Comparison of ENCODE assay signal across 12 cellular contexts in the genomic region with DNA sequence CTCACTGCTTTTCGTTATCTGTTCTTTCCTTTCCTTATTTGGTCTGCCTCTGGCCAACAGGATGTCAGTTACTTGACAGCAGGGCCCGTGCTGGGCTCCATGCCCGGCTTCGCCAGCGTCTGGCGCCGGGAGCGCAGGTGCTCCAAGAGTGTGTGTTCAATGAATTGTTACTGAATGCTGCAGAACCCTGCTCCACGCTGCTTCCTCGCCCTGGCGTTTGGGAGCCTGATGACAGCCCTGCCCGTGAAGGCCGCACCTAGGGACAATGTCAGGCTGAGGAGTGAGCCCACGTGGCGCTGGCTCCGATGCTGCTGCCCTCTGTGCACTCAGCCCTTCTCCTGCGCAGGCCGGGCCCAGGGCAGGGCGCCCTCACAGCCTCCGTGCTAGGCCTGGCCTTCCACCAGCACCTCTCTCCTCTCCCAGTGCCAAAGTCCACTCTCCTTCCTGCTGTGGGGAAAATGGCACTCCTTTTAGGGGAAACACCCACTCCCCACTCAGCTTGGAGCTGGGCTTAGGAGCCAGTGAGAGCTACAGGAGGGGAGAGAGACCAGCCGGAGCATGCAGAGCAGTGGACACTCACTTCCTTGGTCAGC. TPM values are rescaled to one million over a fixed set of nuclear protein-coding genes. Genes with fewer than 3 reads are reported as not detected.
DNase-seq lines count a peak whose midpoint lies in the region; FAIRE-seq and TF ChIP-seq lines count a peak whose summit lies in the region.
"Had no signal": no experiment of that assay in that cellular context is flagged by ENCODE, and none has a peak within 500 bp of the region (broad histone marks: within the 10 kb centered on the region; RNA-seq: fewer than 3 reads in every experiment).

No MANE protein-coding gene starts in this region.

- peak overlapping the region; percentile 47 for H3K27ac ChIP-seq in duodenal mucosa (ENCODE audit: low read depth, low read length)
- H3K27ac ChIP-seq: gastrocnemius medialis had no signal

- no peaks in the 10 kb centered on the region for H3K9me3 ChIP-seq in duodenal mucosa (ENCODE audit: control insufficient read depth in 1 of 2, low read length in 2 of 2)
- no peaks in the 10 kb centered on the region for H3K9me3 ChIP-seq in mucosa of stomach (ENCODE audit: control insufficient read depth, low read length)
- H3K9me3 ChIP-seq: gastrocnemius medialis had no signal

- H3K4me1 Mint-ChIP-seq in activated naive CD4-positive, alpha-beta T cell treated with anti-CD3 and anti-CD28 coated beads for 36 hours (ENCODE audit: low read depth): no peaks in the 10 kb centered on the region
- no peaks in the 10 kb centered on the region for H3K4me1 Mint-ChIP-seq in glutamatergic neuron (ENCODE audit: low read depth, unreplicated experiment)
- H3K4me1 Mint-ChIP-seq: CD8-positive, alpha-beta memory T cell had no signal

- H3K27me3 Mint-ChIP-seq in activated naive CD4-positive, alpha-beta T cell treated with anti-CD3 and anti-CD28 coated beads for 36 hours (ENCODE audit: low read depth): no peaks in the 10 kb centered on the region
- H3K27me3 Mint-ChIP-seq in glutamatergic neuron (ENCODE audit: unreplicated experiment): peaks cover 6% of the 10 kb centered on the region

- intact Hi-C loops in activated naive CD4-positive, alpha-beta T cell treated with anti-CD3 and anti-CD28 coated beads for 36 hours (cut with micrococcal nuclease): no loop called here

- no peak for FAIRE-seq in HTR-8/SVneo (lab: Jason Lieb, UNC)

- H3K4me3 Mint-ChIP-seq in activated naive CD4-positive, alpha-beta T cell treated with anti-CD3 and anti-CD28 coated beads for 36 hours: no peak overlapping the region
- H3K4me3 Mint-ChIP-seq in glutamatergic neuron (ENCODE audit: unreplicated experiment): no peak overlapping the region
- H3K4me3 Mint-ChIP-seq: CD8-positive, alpha-beta memory T cell had no signal

- DNase-seq in DMS 273 treated with DMSO at 0.1 percent for 48 hours (lab: John Stamatoyannopoulos, UW) (peak; percentile 69), NCI-H2196 (lab: John Stamatoyannopoulos, UW; ENCODE audit: unreplicated experiment) (peak; percentile 92), RPMI8226 (no peak), HTR-8/SVneo (ENCODE audit: insufficient read length, low spot score) (no peak), glutamatergic neuron (no peak)
- DNase-seq in activated naive CD4-positive, alpha-beta T cell treated with anti-CD3 and anti-CD28 coated beads for 36 hours: no peak
- DNase-seq: activated naive CD4-positive, alpha-beta T cell; CD8-positive, alpha-beta memory T cell; gastrocnemius medialis; trophoblast cell had no signal

- no peak overlapping the region for H3K27ac Mint-ChIP-seq in activated naive CD4-positive, alpha-beta T cell treated with anti-CD3 and anti-CD28 coated beads for 36 hours
- no peak overlapping the region for H3K27ac Mint-ChIP-seq in glutamatergic neuron (ENCODE audit: unreplicated experiment)

- H3K4me1 ChIP-seq in duodenal mucosa (ENCODE audit: control insufficient read depth in 1 of 2, insufficient read depth in 2 of 2, low read length in 2 of 2) (peaks cover 40 to 44% of the 10 kb centered on the region in 2 donors), mucosa of stomach (ENCODE audit: control insufficient read depth, insufficient read depth, low read length) (peaks cover 49% of the 10 kb centered on the region)
- H3K4me1 ChIP-seq: gastrocnemius medialis had no signal

- H3K27me3 ChIP-seq in duodenal mucosa (ENCODE audit: control insufficient read depth in 1 of 2, insufficient read depth in 2 of 2, low read length in 2 of 2) (no peaks in the 10 kb centered on the region), mucosa of stomach (ENCODE audit: control insufficient read depth, insufficient read depth, low read length) (no peaks in the 10 kb centered on the region)

- H3K9ac ChIP-seq in duodenal mucosa (ENCODE audit: low read depth in 1 of 2, low read length in 2 of 2): peak overlapping the region; percentile 27 to 65
- H3K9ac ChIP-seq in mucosa of stomach (ENCODE audit: low read length): peak overlapping the region; percentile 65

- H3K36me3 ChIP-seq in duodenal mucosa (ENCODE audit: control insufficient read depth in 1 of 2, insufficient read depth in 2 of 2, low read length in 2 of 2): no peaks in the 10 kb centered on the region
- H3K36me3 ChIP-seq in mucosa of stomach (ENCODE audit: control insufficient read depth, insufficient read depth, low read length): no peaks in the 10 kb centered on the region
- H3K36me3 ChIP-seq: gastrocnemius medialis had no signal

- CTCF ChIA-PET in activated naive CD4-positive, alpha-beta T cell treated with anti-CD3 and anti-CD28 coated beads for 36 hours (lab: Charles Lee): interaction anchor here (0.6 kb wide), 1 partner anchor 168 kb away, joined by 3 read pairs; no protein-coding TSS in a partner anchor

- TF ChIP-seq CTCF in glutamatergic neuron (IDR thresholded peaks at IDR 0.05; ENCODE audit: partially characterized antibody, unreplicated experiment): no peak

- no peaks in the 10 kb centered on the region for H3K9me3 Mint-ChIP-seq in activated naive CD4-positive, alpha-beta T cell treated with anti-CD3 and anti-CD28 coated beads for 36 hours
- H3K9me3 Mint-ChIP-seq in glutamatergic neuron (ENCODE audit: unreplicated experiment): peaks cover 5% of the 10 kb centered on the region
- H3K9me3 Mint-ChIP-seq: CD8-positive, alpha-beta memory T cell had no signal

- H3K4me3 ChIP-seq in duodenal mucosa (ENCODE audit: low read depth in 1 of 2, low read length in 2 of 2) (peak overlapping the region in 1 of 2 donors; percentile 1), mucosa of stomach (ENCODE audit: low read length) (no peak overlapping the region)
- H3K4me3 ChIP-seq: gastrocnemius medialis had no signal

- H3K36me3 Mint-ChIP-seq in activated naive CD4-positive, alpha-beta T cell treated with anti-CD3 and anti-CD28 coated beads for 36 hours (ENCODE audit: low read depth): no peaks in the 10 kb centered on the region
- H3K36me3 Mint-ChIP-seq in glutamatergic neuron (ENCODE audit: unreplicated experiment): no peaks in the 10 kb centered on the region
- H3K36me3 Mint-ChIP-seq: CD8-positive, alpha-beta memory T cell had no signal

RNA-seq across cellular contexts. Expression of a gene that starts 51.4 kb away (rescaled TPM):
- 10 to 100 TPM; 15.0 to 15.7 TPM for total RNA-seq in activated naive CD4-positive, alpha-beta T cell treated with anti-CD3 and anti-CD28 coated beads for 36 hours
- total RNA-seq in glutamatergic neuron (ENCODE audit: unreplicated experiment): 33.7 TPM

Comparison
In these comparisons a context has a peak if more than half of its experiments do, and no peak if none do; other contexts are left out.
1. DNase-seq: peak in DMS 273 treated with DMSO at 0.1 percent for 48 hours (single experiment) and NCI-H2196 (single experiment); none in RPMI8226 (single experiment), HTR-8/SVneo (single experiment), activated naive CD4-positive, alpha-beta T cell treated with anti-CD3 and anti-CD28 coated beads for 36 hours (single experiment) and glutamatergic neuron (single experiment).